In the genomic region with DNA sequence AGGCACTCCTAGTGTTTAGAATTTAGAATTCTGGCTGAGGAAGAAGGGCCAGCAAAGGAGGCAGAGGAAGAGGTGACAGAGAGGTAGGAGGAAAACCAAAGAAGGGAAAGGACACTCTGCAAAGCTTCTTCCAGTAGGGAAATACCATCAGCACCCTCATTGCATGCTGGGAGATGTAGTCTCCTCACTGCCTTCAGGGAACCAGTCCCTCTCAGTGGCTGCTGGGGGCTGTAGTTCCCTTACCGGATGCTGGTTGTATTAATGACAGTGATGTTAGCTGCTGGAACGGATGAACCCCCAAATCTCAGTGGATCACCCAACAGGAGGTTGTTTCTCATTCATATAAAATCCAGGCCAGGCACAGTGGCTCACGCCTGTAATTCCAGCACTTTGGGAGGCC, we compare ENCODE assay signal across 6 cellular contexts. TPM values are rescaled to one million over a fixed set of nuclear protein-coding genes. Genes with fewer than 3 reads are reported as not detected.
DNase-seq lines count a peak whose midpoint lies in the region; ATAC-seq, FAIRE-seq and TF ChIP-seq lines count a peak whose summit lies in the region.

No MANE protein-coding gene starts in this region.

- BruUV-seq in K562 (replicated peaks; lab: Mats Ljungman, UMichigan), result no TSS peak

- CTCF ChIA-PET in K562 (lab: Yijun Ruan, JAX; ENCODE audit: low intra/inter-chr PET ratio), result no interaction called here

- H3K27ac ChIP-seq in K562 (ENCODE audit: extremely low read depth, low read depth, low read length), result no peak overlapping the region
- H3K27ac ChIP-seq in neural progenitor cell, result no peak overlapping the region

- H3K4me1 Mint-ChIP-seq in neural progenitor cell, result peaks cover 29% of the 10 kb centered on the region

- 41% methylated on average over 3 of the region's 3 CpGs for WGBS in K562 (ENCODE audit: insufficient coverage, low coverage, missing lambda C conversion rate)

- peaks cover 64% of the 10 kb centered on the region for H3K79me2 ChIP-seq in K562 (ENCODE audit: control insufficient read depth, insufficient read depth, low read length)
- H3K79me2 ChIP-seq in neural progenitor cell (ENCODE audit: low read depth), result no peaks in the 10 kb centered on the region

- peaks cover 24% of the 10 kb centered on the region for H3F3A ChIP-seq in neural progenitor cell (ENCODE audit: low read depth)

- H2AFZ ChIP-seq in K562 (ENCODE audit: low read depth, low read length) (peak overlapping the region; percentile 64), neural progenitor cell (replicated peaks) (no peak overlapping the region)

- POLR2A ChIA-PET in K562 (lab: Yijun Ruan, JAX), result interaction anchor here (0.6 to 1.2 kb wide), 6 partner anchors 10 to 928 kb away, joined by 3 to 7 read pairs (median 3); no protein-coding TSS in a partner anchor

- H4K20me1 ChIP-seq in K562 (replicated peaks; ENCODE audit: control insufficient read depth, insufficient read depth, low read length) (peaks cover 12% of the 10 kb centered on the region), neural progenitor cell (ENCODE audit: low read depth) (no peaks in the 10 kb centered on the region)

- peaks cover 18% of the 10 kb centered on the region for H3K27me3 Mint-ChIP-seq in neural progenitor cell (ENCODE audit: insufficient read depth, low read depth)

- intact Hi-C loops in K562 (cut with micrococcal nuclease), result no loop called here

- peaks cover 11 to 29% of the 10 kb centered on the region in 2 experiments; a peak in 4 of 5 replicates for H3K4me1 ChIP-seq in K562 (replicated peaks in 1 of 2; ENCODE audit: control insufficient read depth in 2 of 2, insufficient read depth in 2 of 2, low read length in 2 of 2)
- H3K4me1 ChIP-seq in neural progenitor cell, result no peaks in the 10 kb centered on the region

- H3K9me1 ChIP-seq in K562 (ENCODE audit: control insufficient read depth, insufficient read depth, low read length), result no peaks in the 10 kb centered on the region

- TF ChIP-seq EP300 in K562 (IDR thresholded peaks at IDR 0.05; ENCODE audit: low read length), result no peak

- H3K4me2 ChIP-seq in K562 (ENCODE audit: insufficient read depth, low read length) (peak overlapping the region; percentile 18; the same call in 1 of the 2 replicates), neural progenitor cell (no peak overlapping the region)

- H3K36me3 ChIP-seq in K562 (ENCODE audit: control insufficient read depth, insufficient read depth, low read length) (peaks cover 35% of the 10 kb centered on the region; the same call in 2 of the 3 replicates), neural progenitor cell (no peaks in the 10 kb centered on the region)

- H3K9me3 ChIP-seq in K562 (replicated peaks; ENCODE audit: control insufficient read depth, insufficient read depth, low read depth, low read length) (no peaks in the 10 kb centered on the region), neural progenitor cell (ENCODE audit: low read depth) (no peaks in the 10 kb centered on the region)

- no peak for TF ChIP-seq POLR2A in K562 (conservative IDR thresholded peaks at IDR 0.05)

- no peaks in the 10 kb centered on the region for H3K27me3 ChIP-seq in K562 (ENCODE audit: control insufficient read depth in 2 of 2, insufficient read depth in 2 of 2, low read length in 2 of 2)
- H3K27me3 ChIP-seq in neural progenitor cell, result peaks cover 3% of the 10 kb centered on the region

- no peak overlapping the region for H3K9ac ChIP-seq in K562 (ENCODE audit: insufficient read depth in 1 of 2, low read depth in 2 of 2, low read length in 2 of 2)
- no peak overlapping the region for H3K9ac ChIP-seq in neural progenitor cell

- peak; percentile 69 for DNase-seq in activated effector memory CD4-positive, alpha-beta T cell treated with anti-CD3 and anti-CD28 coated beads, Interleukin-2, amount 50 U/mL, for 16 hours
- DNase-seq in activated effector memory CD4-positive, alpha-beta T cell treated with Interleukin-2 at 50 U/mL for 16 hours, result no peak
- DNase-seq in NCI-H2171 (lab: John Stamatoyannopoulos, UW) (peak; percentile 43), K562 (ENCODE audit: extremely low read depth in 1 of 4, low spot score in 3 of 4) (peak; percentile 36 to 70 (median 55)), neural progenitor cell (ENCODE audit: low spot score) (peak; percentile 80), NCI-H1105 treated with DMSO at 0.1 percent for 48 hours (lab: John Stamatoyannopoulos, UW) (no peak)

- FAIRE-seq in K562 (lab: Jason Lieb, UNC), result peak; percentile 80

- H3K9me3 Mint-ChIP-seq in neural progenitor cell, result peaks cover 2% of the 10 kb centered on the region

- H3K4me3 Mint-ChIP-seq in neural progenitor cell, result no peak overlapping the region

- H3K4me3 ChIP-seq in K562 (no peak overlapping the region), neural progenitor cell (no peak overlapping the region)

- in situ Hi-C loops in K562 (cut with MboI), result no loop called here

- H3K36me3 Mint-ChIP-seq in neural progenitor cell, result peaks cover 2% of the 10 kb centered on the region

- peak overlapping the region; percentile 18 for H3K27ac Mint-ChIP-seq in neural progenitor cell

- no peak for TF ChIP-seq RAD21 in K562 (CRISPR knock-in tag; conservative IDR thresholded peaks at IDR 0.05 in 1 of 2, IDR thresholded peaks at IDR 0.05 in 1 of 2)

- peak; percentile 62 for ATAC-seq in K562

- TF ChIP-seq CTCF in K562 (IDR thresholded peaks at IDR 0.05 in 2 of 3, conservative IDR thresholded peaks at IDR 0.05 in 1 of 3; ENCODE audit: insufficient read depth in 2 of 3, low read depth in 1 of 3, low read length in 3 of 3) (no peak), neural progenitor cell (IDR thresholded peaks at IDR 0.05) (no peak)

RNA-seq across cellular contexts. Expression of gene GRIN2D, which starts 10.1 kb away (rescaled TPM):
- 10.1 and 29.7 TPM in 2 replicates for total RNA-seq in K562 (2011; cell fraction: chromatin; rRNA removed; ENCODE audit: low replicate concordance)
- 20.7 and 23.5 TPM in 2 replicates for total RNA-seq in K562 (2011; cell fraction: nucleolus; rRNA removed)
- 16.9 and 17.3 TPM in 2 replicates for total RNA-seq in K562 (2011; cell fraction: nucleoplasm; rRNA removed)
- total RNA-seq in K562 (2014; rRNA removed) (4.7 and 5.3 TPM in 2 replicates), K562 (2014; rRNA removed; fragmentation: Illumina TruSeq; extraction: Trizol) (0.86 and 0.98 TPM in 2 replicates), K562 (2015; rRNA removed; fragmentation: Illumina TruSeq; extraction: Trizol) (1.8 and 2.7 TPM in 2 replicates), K562 (2021) (24.7 and 31.5 TPM in 2 replicates), neural progenitor cell (ENCODE audit: low replicate concordance) (0.28 and 0.45 TPM in 2 replicates)
- polyA plus RNA-seq in K562 (2011; rRNA removed) (0.95 and 2.5 TPM in 2 replicates), K562 (2014; fragmentation: Illumina TruSeq; extraction: Trizol) (7.5 and 12.0 TPM in 2 replicates), K562 (2014; fragmentation: Nextera tagmentation; extraction: Ambion mirVana) (under 1 TPM; 0.32 to 0.55 TPM), K562 (2014; rRNA removed) (5.3 and 5.6 TPM in 2 replicates)
- polyA plus RNA-seq in K562 (2011; cell fraction: cytosol; rRNA removed), result 2.4 and 3.0 TPM in 2 replicates
- polyA plus RNA-seq in K562 (2011; cell fraction: nucleus; rRNA removed), result 10.1 and 14.4 TPM in 2 replicates
- polyA plus RNA-seq in K562 (2012), result 12.9 and 14.4 TPM in 2 replicates
- 1.9 and 2.3 TPM in 2 replicates for polyA minus RNA-seq in K562 (2011; rRNA and poly(A)+ RNA removed)
- polyA minus RNA-seq in K562 (2011; cell fraction: cytosol; rRNA and poly(A)+ RNA removed), result 15.0 and 18.7 TPM in 2 replicates
- polyA minus RNA-seq in K562 (2011; cell fraction: nucleus; rRNA and poly(A)+ RNA removed), result 7.8 and 8.8 TPM in 2 replicates

RNA-seq across cellular contexts. Expression of gene KDELR1, which starts 12.3 kb away (rescaled TPM):
- 108 and 202 TPM in 2 replicates for total RNA-seq in K562 (2011; cell fraction: chromatin; rRNA removed; ENCODE audit: low replicate concordance)
- total RNA-seq in K562 (2011; cell fraction: nucleolus; rRNA removed), result 194 and 232 TPM in 2 replicates
- 218 and 234 TPM in 2 replicates for total RNA-seq in K562 (2011; cell fraction: nucleoplasm; rRNA removed)
- 54.2 and 66.1 TPM in 2 replicates for total RNA-seq in K562 (2014; rRNA removed)
- 49.1 and 52.5 TPM in 2 replicates for total RNA-seq in K562 (2014; rRNA removed; fragmentation: Illumina TruSeq; extraction: Trizol)
- 58.5 and 60.6 TPM in 2 replicates for total RNA-seq in K562 (2015; rRNA removed; fragmentation: Illumina TruSeq; extraction: Trizol)
- total RNA-seq in K562 (2021), result 133 and 138 TPM in 2 replicates
- 82.9 and 185 TPM in 2 replicates for polyA plus RNA-seq in K562 (2011; rRNA removed)
- polyA plus RNA-seq in K562 (2011; cell fraction: cytosol; rRNA removed), result 130 and 145 TPM in 2 replicates
- polyA plus RNA-seq in K562 (2011; cell fraction: nucleus; rRNA removed), result 95.0 and 123 TPM in 2 replicates
- polyA plus RNA-seq in K562 (2012), result 104 and 182 TPM in 2 replicates
- 165 and 185 TPM in 2 replicates for polyA plus RNA-seq in K562 (2014; fragmentation: Illumina TruSeq; extraction: Trizol)
- polyA plus RNA-seq in K562 (2014; fragmentation: Nextera tagmentation; extraction: Ambion mirVana), result 10 to 100 TPM in 1 of 2 experiments, 1 to 10 TPM in 1; 6.1 to 11.1 TPM
- polyA plus RNA-seq in K562 (2014; rRNA removed), result 75.0 and 76.4 TPM in 2 replicates
- polyA minus RNA-seq in K562 (2011; rRNA and poly(A)+ RNA removed), result 42.4 and 68.6 TPM in 2 replicates
- polyA minus RNA-seq in K562 (2011; cell fraction: cytosol; rRNA and poly(A)+ RNA removed), result 60.7 and 117 TPM in 2 replicates
- 10.4 and 21.3 TPM in 2 replicates for polyA minus RNA-seq in K562 (2011; cell fraction: nucleus; rRNA and poly(A)+ RNA removed)
- total RNA-seq in neural progenitor cell (ENCODE audit: low replicate concordance), result 106 and 161 TPM in 2 replicates

RNA-seq across cellular contexts. Expression of gene SYNGR4, which starts 39.4 kb away (rescaled TPM):
- total RNA-seq in K562 (2011; cell fraction: chromatin; rRNA removed; ENCODE audit: low replicate concordance), result not detected in 2 replicates
- not detected in 2 replicates for total RNA-seq in K562 (2011; cell fraction: nucleolus; rRNA removed)
- not detected in 2 replicates for total RNA-seq in K562 (2011; cell fraction: nucleoplasm; rRNA removed)
- not detected in 2 replicates for total RNA-seq in K562 (2014; rRNA removed)
- not detected in 2 replicates for total RNA-seq in K562 (2014; rRNA removed; fragmentation: Illumina TruSeq; extraction: Trizol)
- total RNA-seq in K562 (2015; rRNA removed; fragmentation: Illumina TruSeq; extraction: Trizol), result not detected in 2 replicates
- not detected in 2 replicates for total RNA-seq in K562 (2021)
- 0.19 TPM in 1 of 2 replicates, not detected in the other for polyA plus RNA-seq in K562 (2011; rRNA removed)
- 0.07 and 0.09 TPM in 2 replicates for polyA plus RNA-seq in K562 (2011; cell fraction: cytosol; rRNA removed)
- not detected in 2 replicates for polyA plus RNA-seq in K562 (2011; cell fraction: nucleus; rRNA removed)
- 0.22 and 0.46 TPM in 2 replicates for polyA plus RNA-seq in K562 (2012)
- polyA plus RNA-seq in K562 (2014; fragmentation: Illumina TruSeq; extraction: Trizol), result 0.28 TPM in 1 of 2 replicates, not detected in the other
- under 1 TPM in 1 of 2 experiments, not detected in 1; 0.14 TPM for polyA plus RNA-seq in K562 (2014; fragmentation: Nextera tagmentation; extraction: Ambion mirVana)
- 0.07 TPM in 1 of 2 replicates, not detected in the other for polyA plus RNA-seq in K562 (2014; rRNA removed)
- polyA minus RNA-seq in K562 (2011; rRNA and poly(A)+ RNA removed), result 0.21 TPM in 2 replicates
- polyA minus RNA-seq in K562 (2011; cell fraction: cytosol; rRNA and poly(A)+ RNA removed), result not detected in 2 replicates
- polyA minus RNA-seq in K562 (2011; cell fraction: nucleus; rRNA and poly(A)+ RNA removed), result not detected in 2 replicates
- total RNA-seq in neural progenitor cell (ENCODE audit: low replicate concordance), result not detected in 2 replicates

RNA-seq across cellular contexts. Expression of gene TMEM143, which starts 39.9 kb away (rescaled TPM):
- 29.3 and 59.3 TPM in 2 replicates for total RNA-seq in K562 (2011; cell fraction: chromatin; rRNA removed; ENCODE audit: low replicate concordance)
- total RNA-seq in K562 (2011; cell fraction: nucleolus; rRNA removed), result 38.5 and 49.2 TPM in 2 replicates
- 33.1 and 37.4 TPM in 2 replicates for total RNA-seq in K562 (2011; cell fraction: nucleoplasm; rRNA removed)
- 2.3 and 5.1 TPM in 2 replicates for total RNA-seq in K562 (2014; rRNA removed)
- 0.96 and 1.9 TPM in 2 replicates for total RNA-seq in K562 (2014; rRNA removed; fragmentation: Illumina TruSeq; extraction: Trizol)
- 2.5 and 4.3 TPM in 2 replicates for total RNA-seq in K562 (2015; rRNA removed; fragmentation: Illumina TruSeq; extraction: Trizol)
- 7.9 and 8.8 TPM in 2 replicates for total RNA-seq in K562 (2021)
- polyA plus RNA-seq in K562 (2011; rRNA removed), result 6.6 and 12.4 TPM in 2 replicates
- 9.7 and 10.7 TPM in 2 replicates for polyA plus RNA-seq in K562 (2011; cell fraction: cytosol; rRNA removed)
- 52.1 and 58.7 TPM in 2 replicates for polyA plus RNA-seq in K562 (2011; cell fraction: nucleus; rRNA removed)
- 5.2 and 12.0 TPM in 2 replicates for polyA plus RNA-seq in K562 (2012)
- polyA plus RNA-seq in K562 (2014; fragmentation: Illumina TruSeq; extraction: Trizol), result 4.7 and 5.0 TPM in 2 replicates
- under 1 TPM; 0.66 to 0.67 TPM for polyA plus RNA-seq in K562 (2014; fragmentation: Nextera tagmentation; extraction: Ambion mirVana)
- polyA plus RNA-seq in K562 (2014; rRNA removed), result 7.2 and 7.8 TPM in 2 replicates
- polyA minus RNA-seq in K562 (2011; rRNA and poly(A)+ RNA removed), result 3.8 and 5.5 TPM in 2 replicates
- 10.0 and 12.9 TPM in 2 replicates for polyA minus RNA-seq in K562 (2011; cell fraction: cytosol; rRNA and poly(A)+ RNA removed)
- polyA minus RNA-seq in K562 (2011; cell fraction: nucleus; rRNA and poly(A)+ RNA removed), result 8.5 and 16.0 TPM in 2 replicates
- total RNA-seq in neural progenitor cell (ENCODE audit: low replicate concordance), result 3.1 and 9.4 TPM in 2 replicates

RNA-seq across cellular contexts. Expression of gene GRWD1, which starts 42.2 kb away (rescaled TPM):
- 26.3 and 57.2 TPM in 2 replicates for total RNA-seq in K562 (2011; cell fraction: chromatin; rRNA removed; ENCODE audit: low replicate concordance)
- total RNA-seq in K562 (2011; cell fraction: nucleolus; rRNA removed), result 42.0 and 43.3 TPM in 2 replicates
- 29.6 and 33.7 TPM in 2 replicates for total RNA-seq in K562 (2011; cell fraction: nucleoplasm; rRNA removed)
- total RNA-seq in K562 (2014; rRNA removed), result 44.0 and 48.7 TPM in 2 replicates
- total RNA-seq in K562 (2014; rRNA removed; fragmentation: Illumina TruSeq; extraction: Trizol), result 20.4 and 21.2 TPM in 2 replicates
- 47.2 and 50.6 TPM in 2 replicates for total RNA-seq in K562 (2015; rRNA removed; fragmentation: Illumina TruSeq; extraction: Trizol)
- total RNA-seq in K562 (2021), result 87.2 and 88.2 TPM in 2 replicates
- polyA plus RNA-seq in K562 (2011; rRNA removed), result 22.2 and 22.4 TPM in 2 replicates
- polyA plus RNA-seq in K562 (2011; cell fraction: cytosol; rRNA removed), result 20.0 and 52.3 TPM in 2 replicates
- 13.5 and 20.7 TPM in 2 replicates for polyA plus RNA-seq in K562 (2011; cell fraction: nucleus; rRNA removed)
- 26.6 and 47.2 TPM in 2 replicates for polyA plus RNA-seq in K562 (2012)
- polyA plus RNA-seq in K562 (2014; fragmentation: Illumina TruSeq; extraction: Trizol), result 24.5 and 44.3 TPM in 2 replicates
- 1 to 10 TPM; 1.5 to 2.6 TPM for polyA plus RNA-seq in K562 (2014; fragmentation: Nextera tagmentation; extraction: Ambion mirVana)
- polyA plus RNA-seq in K562 (2014; rRNA removed), result 51.4 and 55.4 TPM in 2 replicates
- polyA minus RNA-seq in K562 (2011; rRNA and poly(A)+ RNA removed), result 11.4 and 14.9 TPM in 2 replicates
- polyA minus RNA-seq in K562 (2011; cell fraction: cytosol; rRNA and poly(A)+ RNA removed), result 25.1 and 33.2 TPM in 2 replicates
- 12.3 and 17.1 TPM in 2 replicates for polyA minus RNA-seq in K562 (2011; cell fraction: nucleus; rRNA and poly(A)+ RNA removed)
- total RNA-seq in neural progenitor cell (ENCODE audit: low replicate concordance), result 10.6 and 31.5 TPM in 2 replicates

Comparison
In these comparisons a context has a peak if more than half of its experiments do, and no peak if none do; other contexts are left out.
1. DNase-seq: peak in activated effector memory CD4-positive, alpha-beta T cell treated with anti-CD3 and anti-CD28 coated beads, Interleukin-2, amount 50 U/mL, for 16 hours (single experiment), NCI-H2171 (single experiment), K562 (4 of 4) and neural progenitor cell (single experiment); none in activated effector memory CD4-positive, alpha-beta T cell treated with Interleukin-2 at 50 U/mL for 16 hours (single experiment) and NCI-H1105 treated with DMSO at 0.1 percent for 48 hours (single experiment).